ENCODE assay signal across 1 cellular context in the genomic region with DNA sequence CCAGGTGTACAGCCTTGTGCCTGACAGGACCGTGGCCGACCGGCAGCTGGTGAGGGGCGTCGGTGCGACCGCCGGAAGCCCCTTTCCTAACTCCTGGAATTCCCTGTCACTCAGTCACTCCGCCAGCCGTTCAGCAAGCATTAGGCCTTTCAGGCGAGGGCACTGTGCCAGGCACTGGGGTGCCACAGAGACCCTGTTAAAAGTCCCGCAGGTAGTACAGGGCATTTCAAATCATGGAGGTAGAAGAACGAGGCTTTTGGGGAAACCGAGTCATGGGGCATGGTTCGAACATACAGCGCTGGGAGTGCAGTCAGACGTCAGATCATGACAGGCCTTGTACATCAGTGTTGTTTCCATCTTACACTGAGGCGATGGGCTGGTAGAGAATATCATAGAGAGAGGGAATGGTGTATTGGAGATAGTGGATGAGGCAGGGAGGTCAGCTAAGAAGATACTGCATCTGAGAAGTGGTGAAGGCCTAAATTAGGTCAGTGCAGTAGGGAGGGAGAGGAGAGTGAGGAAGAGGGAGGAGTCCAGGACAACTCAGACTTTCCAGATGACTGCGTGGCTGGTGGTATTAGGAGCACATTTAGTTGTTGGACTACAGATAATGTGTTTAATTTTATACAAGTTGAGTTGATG.
TF ChIP-seq lines count a peak whose summit lies in the region.

No MANE protein-coding gene starts in this region.

TF ChIP-seq in SK-N-SH, 30 proteins besides CTCF, POLR2A, EP300 and RAD21 (continued from another document):
- TF ChIP-seq, protein P1, sequence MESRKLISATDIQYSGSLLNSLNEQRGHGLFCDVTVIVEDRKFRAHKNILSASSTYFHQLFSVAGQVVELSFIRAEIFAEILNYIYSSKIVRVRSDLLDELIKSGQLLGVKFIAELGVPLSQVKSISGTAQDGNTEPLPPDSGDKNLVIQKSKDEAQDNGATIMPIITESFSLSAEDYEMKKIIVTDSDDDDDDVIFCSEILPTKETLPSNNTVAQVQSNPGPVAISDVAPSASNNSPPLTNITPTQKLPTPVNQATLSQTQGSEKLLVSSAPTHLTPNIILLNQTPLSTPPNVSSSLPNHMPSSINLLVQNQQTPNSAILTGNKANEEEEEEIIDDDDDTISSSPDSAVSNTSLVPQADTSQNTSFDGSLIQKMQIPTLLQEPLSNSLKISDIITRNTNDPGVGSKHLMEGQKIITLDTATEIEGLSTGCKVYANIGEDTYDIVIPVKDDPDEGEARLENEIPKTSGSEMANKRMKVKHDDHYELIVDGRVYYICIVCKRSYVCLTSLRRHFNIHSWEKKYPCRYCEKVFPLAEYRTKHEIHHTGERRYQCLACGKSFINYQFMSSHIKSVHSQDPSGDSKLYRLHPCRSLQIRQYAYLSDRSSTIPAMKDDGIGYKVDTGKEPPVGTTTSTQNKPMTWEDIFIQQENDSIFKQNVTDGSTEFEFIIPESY (IDR thresholded peaks at IDR 0.05; ENCODE audit: borderline replicate concordance, low read depth) = no peak
- no peak for TF ChIP-seq GATA2 (CRISPR knock-in tag; IDR thresholded peaks at IDR 0.05)
- TF ChIP-seq, protein P2, sequence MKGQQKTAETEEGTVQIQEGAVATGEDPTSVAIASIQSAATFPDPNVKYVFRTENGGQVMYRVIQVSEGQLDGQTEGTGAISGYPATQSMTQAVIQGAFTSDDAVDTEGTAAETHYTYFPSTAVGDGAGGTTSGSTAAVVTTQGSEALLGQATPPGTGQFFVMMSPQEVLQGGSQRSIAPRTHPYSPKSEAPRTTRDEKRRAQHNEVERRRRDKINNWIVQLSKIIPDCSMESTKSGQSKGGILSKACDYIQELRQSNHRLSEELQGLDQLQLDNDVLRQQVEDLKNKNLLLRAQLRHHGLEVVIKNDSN (IDR thresholded peaks at IDR 0.05; ENCODE audit: borderline replicate concordance, low read depth) = no peak
- TF ChIP-seq JUND (IDR thresholded peaks at IDR 0.05) = no peak
- no peak for TF ChIP-seq FOXM1 (IDR thresholded peaks at IDR 0.05; ENCODE audit: low read depth)
- no peak for TF ChIP-seq TCF12 (IDR thresholded peaks at IDR 0.05)
- no peak for TF ChIP-seq POLR2AphosphoS5 (IDR thresholded peaks at IDR 0.05; ENCODE audit: low read depth, low read length)
- TF ChIP-seq, protein P3, sequence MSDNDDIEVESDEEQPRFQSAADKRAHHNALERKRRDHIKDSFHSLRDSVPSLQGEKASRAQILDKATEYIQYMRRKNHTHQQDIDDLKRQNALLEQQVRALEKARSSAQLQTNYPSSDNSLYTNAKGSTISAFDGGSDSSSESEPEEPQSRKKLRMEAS (IDR thresholded peaks at IDR 0.05; ENCODE audit: low read depth) = no peak
- TF ChIP-seq, protein P4, sequence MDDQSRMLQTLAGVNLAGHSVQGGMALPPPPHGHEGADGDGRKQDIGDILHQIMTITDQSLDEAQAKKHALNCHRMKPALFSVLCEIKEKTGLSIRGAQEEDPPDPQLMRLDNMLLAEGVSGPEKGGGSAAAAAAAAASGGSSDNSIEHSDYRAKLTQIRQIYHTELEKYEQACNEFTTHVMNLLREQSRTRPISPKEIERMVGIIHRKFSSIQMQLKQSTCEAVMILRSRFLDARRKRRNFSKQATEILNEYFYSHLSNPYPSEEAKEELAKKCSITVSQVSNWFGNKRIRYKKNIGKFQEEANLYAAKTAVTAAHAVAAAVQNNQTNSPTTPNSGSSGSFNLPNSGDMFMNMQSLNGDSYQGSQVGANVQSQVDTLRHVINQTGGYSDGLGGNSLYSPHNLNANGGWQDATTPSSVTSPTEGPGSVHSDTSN (IDR thresholded peaks at IDR 0.05) = no peak
- no peak for TF ChIP-seq ELF1 (IDR thresholded peaks at IDR 0.05)
- no peak for TF ChIP-seq SMC3 (IDR thresholded peaks at IDR 0.05; ENCODE audit: low read depth, low read length)
- no peak for TF ChIP-seq TEAD4 (IDR thresholded peaks at IDR 0.05; ENCODE audit: borderline replicate concordance, insufficient read depth)
- TF ChIP-seq, protein P5, sequence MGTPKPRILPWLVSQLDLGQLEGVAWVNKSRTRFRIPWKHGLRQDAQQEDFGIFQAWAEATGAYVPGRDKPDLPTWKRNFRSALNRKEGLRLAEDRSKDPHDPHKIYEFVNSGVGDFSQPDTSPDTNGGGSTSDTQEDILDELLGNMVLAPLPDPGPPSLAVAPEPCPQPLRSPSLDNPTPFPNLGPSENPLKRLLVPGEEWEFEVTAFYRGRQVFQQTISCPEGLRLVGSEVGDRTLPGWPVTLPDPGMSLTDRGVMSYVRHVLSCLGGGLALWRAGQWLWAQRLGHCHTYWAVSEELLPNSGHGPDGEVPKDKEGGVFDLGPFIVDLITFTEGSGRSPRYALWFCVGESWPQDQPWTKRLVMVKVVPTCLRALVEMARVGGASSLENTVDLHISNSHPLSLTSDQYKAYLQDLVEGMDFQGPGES (IDR thresholded peaks at IDR 0.05; ENCODE audit: low read depth, low read length) = no peak
- TF ChIP-seq, protein P6, sequence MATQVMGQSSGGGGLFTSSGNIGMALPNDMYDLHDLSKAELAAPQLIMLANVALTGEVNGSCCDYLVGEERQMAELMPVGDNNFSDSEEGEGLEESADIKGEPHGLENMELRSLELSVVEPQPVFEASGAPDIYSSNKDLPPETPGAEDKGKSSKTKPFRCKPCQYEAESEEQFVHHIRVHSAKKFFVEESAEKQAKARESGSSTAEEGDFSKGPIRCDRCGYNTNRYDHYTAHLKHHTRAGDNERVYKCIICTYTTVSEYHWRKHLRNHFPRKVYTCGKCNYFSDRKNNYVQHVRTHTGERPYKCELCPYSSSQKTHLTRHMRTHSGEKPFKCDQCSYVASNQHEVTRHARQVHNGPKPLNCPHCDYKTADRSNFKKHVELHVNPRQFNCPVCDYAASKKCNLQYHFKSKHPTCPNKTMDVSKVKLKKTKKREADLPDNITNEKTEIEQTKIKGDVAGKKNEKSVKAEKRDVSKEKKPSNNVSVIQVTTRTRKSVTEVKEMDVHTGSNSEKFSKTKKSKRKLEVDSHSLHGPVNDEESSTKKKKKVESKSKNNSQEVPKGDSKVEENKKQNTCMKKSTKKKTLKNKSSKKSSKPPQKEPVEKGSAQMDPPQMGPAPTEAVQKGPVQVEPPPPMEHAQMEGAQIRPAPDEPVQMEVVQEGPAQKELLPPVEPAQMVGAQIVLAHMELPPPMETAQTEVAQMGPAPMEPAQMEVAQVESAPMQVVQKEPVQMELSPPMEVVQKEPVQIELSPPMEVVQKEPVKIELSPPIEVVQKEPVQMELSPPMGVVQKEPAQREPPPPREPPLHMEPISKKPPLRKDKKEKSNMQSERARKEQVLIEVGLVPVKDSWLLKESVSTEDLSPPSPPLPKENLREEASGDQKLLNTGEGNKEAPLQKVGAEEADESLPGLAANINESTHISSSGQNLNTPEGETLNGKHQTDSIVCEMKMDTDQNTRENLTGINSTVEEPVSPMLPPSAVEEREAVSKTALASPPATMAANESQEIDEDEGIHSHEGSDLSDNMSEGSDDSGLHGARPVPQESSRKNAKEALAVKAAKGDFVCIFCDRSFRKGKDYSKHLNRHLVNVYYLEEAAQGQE (IDR thresholded peaks at IDR 0.05; ENCODE audit: low read depth, low read length) = no peak
- no peak for TF ChIP-seq RXRA (IDR thresholded peaks at IDR 0.05; ENCODE audit: borderline replicate concordance, low read depth)
- TF ChIP-seq RCOR1 (IDR thresholded peaks at IDR 0.05; ENCODE audit: low read length) = no peak
- TF ChIP-seq NRF1 (IDR thresholded peaks at IDR 0.05; ENCODE audit: low read depth, low read length) = no peak
- no peak for TF ChIP-seq FOSL2 (IDR thresholded peaks at IDR 0.05; ENCODE audit: borderline replicate concordance, low read depth)
TF ChIP-seq in SK-N-SH: peak in this region for 0.
